Comparison of ENCODE assay signal across 1 cellular context in genomic region chr3:39911465-39912309, GRCh38.
TF ChIP-seq lines count a peak whose summit lies in the region.

No MANE protein-coding gene starts in this region.

TF ChIP-seq in GM23338, 12 proteins besides CTCF, POLR2A, EP300 and RAD21:
- TF ChIP-seq, protein P1, sequence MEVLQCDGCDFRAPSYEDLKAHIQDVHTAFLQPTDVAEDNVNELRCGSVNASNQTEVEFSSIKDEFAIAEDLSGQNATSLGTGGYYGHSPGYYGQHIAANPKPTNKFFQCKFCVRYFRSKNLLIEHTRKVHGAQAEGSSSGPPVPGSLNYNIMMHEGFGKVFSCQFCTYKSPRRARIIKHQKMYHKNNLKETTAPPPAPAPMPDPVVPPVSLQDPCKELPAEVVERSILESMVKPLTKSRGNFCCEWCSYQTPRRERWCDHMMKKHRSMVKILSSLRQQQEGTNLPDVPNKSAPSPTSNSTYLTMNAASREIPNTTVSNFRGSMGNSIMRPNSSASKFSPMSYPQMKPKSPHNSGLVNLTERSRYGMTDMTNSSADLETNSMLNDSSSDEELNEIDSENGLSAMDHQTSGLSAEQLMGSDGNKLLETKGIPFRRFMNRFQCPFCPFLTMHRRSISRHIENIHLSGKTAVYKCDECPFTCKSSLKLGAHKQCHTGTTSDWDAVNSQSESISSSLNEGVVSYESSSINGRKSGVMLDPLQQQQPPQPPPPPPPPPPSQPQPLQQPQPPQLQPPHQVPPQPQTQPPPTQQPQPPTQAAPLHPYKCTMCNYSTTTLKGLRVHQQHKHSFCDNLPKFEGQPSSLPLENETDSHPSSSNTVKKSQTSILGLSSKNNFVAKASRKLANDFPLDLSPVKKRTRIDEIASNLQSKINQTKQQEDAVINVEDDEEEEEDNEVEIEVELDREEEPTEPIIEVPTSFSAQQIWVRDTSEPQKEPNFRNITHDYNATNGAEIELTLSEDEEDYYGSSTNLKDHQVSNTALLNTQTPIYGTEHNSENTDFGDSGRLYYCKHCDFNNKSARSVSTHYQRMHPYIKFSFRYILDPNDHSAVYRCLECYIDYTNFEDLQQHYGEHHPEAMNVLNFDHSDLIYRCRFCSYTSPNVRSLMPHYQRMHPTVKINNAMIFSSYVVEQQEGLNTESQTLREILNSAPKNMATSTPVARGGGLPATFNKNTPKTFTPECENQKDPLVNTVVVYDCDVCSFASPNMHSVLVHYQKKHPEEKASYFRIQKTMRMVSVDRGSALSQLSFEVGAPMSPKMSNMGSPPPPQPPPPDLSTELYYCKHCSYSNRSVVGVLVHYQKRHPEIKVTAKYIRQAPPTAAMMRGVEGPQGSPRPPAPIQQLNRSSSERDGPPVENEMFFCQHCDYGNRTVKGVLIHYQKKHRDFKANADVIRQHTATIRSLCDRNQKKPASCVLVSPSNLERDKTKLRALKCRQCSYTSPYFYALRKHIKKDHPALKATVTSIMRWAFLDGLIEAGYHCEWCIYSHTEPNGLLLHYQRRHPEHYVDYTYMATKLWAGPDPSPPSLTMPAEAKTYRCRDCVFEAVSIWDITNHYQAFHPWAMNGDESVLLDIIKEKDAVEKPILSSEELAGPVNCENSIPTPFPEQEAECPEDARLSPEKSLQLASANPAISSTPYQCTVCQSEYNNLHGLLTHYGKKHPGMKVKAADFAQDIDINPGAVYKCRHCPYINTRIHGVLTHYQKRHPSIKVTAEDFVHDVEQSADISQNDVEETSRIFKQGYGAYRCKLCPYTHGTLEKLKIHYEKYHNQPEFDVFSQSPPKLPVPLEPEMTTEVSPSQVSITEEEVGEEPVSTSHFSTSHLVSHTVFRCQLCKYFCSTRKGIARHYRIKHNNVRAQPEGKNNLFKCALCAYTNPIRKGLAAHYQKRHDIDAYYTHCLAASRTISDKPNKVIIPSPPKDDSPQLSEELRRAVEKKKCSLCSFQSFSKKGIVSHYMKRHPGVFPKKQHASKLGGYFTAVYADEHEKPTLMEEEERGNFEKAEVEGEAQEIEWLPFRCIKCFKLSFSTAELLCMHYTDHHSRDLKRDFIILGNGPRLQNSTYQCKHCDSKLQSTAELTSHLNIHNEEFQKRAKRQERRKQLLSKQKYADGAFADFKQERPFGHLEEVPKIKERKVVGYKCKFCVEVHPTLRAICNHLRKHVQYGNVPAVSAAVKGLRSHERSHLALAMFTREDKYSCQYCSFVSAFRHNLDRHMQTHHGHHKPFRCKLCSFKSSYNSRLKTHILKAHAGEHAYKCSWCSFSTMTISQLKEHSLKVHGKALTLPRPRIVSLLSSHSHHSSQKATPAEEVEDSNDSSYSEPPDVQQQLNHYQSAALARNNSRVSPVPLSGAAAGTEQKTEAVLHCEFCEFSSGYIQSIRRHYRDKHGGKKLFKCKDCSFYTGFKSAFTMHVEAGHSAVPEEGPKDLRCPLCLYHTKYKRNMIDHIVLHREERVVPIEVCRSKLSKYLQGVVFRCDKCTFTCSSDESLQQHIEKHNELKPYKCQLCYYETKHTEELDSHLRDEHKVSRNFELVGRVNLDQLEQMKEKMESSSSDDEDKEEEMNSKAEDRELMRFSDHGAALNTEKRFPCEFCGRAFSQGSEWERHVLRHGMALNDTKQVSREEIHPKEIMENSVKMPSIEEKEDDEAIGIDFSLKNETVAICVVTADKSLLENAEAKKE (CRISPR knock-in tag; IDR thresholded peaks at IDR 0.05): 0 out of 2 replicates have a peak, but pooled peaks have one; percentile 18
- TF ChIP-seq, protein P2, sequence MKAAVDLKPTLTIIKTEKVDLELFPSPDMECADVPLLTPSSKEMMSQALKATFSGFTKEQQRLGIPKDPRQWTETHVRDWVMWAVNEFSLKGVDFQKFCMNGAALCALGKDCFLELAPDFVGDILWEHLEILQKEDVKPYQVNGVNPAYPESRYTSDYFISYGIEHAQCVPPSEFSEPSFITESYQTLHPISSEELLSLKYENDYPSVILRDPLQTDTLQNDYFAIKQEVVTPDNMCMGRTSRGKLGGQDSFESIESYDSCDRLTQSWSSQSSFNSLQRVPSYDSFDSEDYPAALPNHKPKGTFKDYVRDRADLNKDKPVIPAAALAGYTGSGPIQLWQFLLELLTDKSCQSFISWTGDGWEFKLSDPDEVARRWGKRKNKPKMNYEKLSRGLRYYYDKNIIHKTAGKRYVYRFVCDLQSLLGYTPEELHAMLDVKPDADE (IDR thresholded peaks at IDR 0.05): no peak
